28 cellular contexts compared by ENCODE assay signal in the genomic region with DNA sequence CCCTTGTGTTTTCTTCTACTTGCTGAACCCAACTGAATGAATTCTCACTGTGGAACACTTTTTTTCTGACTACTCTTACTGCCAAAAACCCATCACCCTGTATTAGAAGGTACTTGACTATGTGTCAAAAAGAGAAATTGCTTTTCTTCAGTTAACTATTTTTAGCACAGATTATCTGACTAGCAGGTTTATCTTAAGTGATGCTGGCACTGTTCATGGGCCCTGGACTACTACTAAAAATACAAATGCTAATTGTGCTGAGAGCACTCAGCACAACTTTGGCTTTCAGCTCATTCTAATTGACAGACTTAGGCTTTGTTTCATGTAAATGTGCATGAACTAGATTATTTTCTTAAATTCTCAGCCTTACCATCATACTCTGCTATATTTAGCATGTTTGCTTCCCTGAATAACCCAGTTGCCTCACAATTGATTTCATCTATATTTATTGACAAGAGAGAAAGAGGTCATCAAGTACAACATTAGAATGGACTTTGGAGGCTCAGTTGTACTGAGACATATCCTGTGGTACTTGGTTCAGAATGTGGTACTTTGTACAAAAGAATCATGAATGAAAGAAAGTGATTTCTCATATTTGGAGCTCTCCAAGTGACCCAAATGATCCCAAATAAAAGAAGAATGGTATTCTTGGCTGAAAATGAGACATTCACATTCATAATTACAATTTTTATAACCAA.
A peak's percentile ranks its signal among the peaks of the same experiment; 100 is the strongest.
DNase-seq lines count a peak whose midpoint lies in the region; ATAC-seq, FAIRE-seq and TF ChIP-seq lines count a peak whose summit lies in the region.
"Had no signal": no experiment of that assay in that cellular context is flagged by ENCODE, and none has a peak within 500 bp of the region (broad histone marks: within the 10 kb centered on the region; RNA-seq: fewer than 3 reads in every experiment).

No MANE protein-coding gene starts in this region.

- H4K20me1 ChIP-seq in astrocyte (ENCODE audit: insufficient read depth, low read length), result no peaks in the 10 kb centered on the region

- H3K4me1 ChIP-seq in astrocyte (ENCODE audit: insufficient read depth, low read length), result no peaks in the 10 kb centered on the region
- H3K4me1 ChIP-seq: A549, SJSA1 had no signal

- H3K36me3 Mint-ChIP-seq in astrocyte (ENCODE audit: low read depth, unreplicated experiment) (no peaks in the 10 kb centered on the region), chondrocyte (ENCODE audit: low read depth) (no peaks in the 10 kb centered on the region)
- H3K36me3 Mint-ChIP-seq: CD4-positive, alpha-beta memory T cell had no signal

- FAIRE-seq in astrocyte (lab: Jason Lieb, UNC), result peak; percentile 9
- FAIRE-seq: A549, GM12891, GM19239, HTR-8/SVneo, K562 had no signal

- intact Hi-C loops in left ventricle myocardium superior (cut with micrococcal nuclease), result no loop called here

- H3K4me3 Mint-ChIP-seq in astrocyte (ENCODE audit: unreplicated experiment) (no peak overlapping the region), chondrocyte (ENCODE audit: unreplicated experiment) (no peak overlapping the region)
- H3K4me3 Mint-ChIP-seq: CD4-positive, alpha-beta memory T cell had no signal

- no peaks in the 10 kb centered on the region for H3K9me3 ChIP-seq in astrocyte (ENCODE audit: insufficient read depth, low read depth, low read length)
- H3K9me3 ChIP-seq: A549, SJSA1 had no signal

- H3K9me3 Mint-ChIP-seq in astrocyte (ENCODE audit: unreplicated experiment), result peaks cover 1% of the 10 kb centered on the region
- no peaks in the 10 kb centered on the region for H3K9me3 Mint-ChIP-seq in chondrocyte (ENCODE audit: low read depth)

- H3K36me3 ChIP-seq in astrocyte (ENCODE audit: insufficient read depth, low read length), result no peaks in the 10 kb centered on the region
- H3K36me3 ChIP-seq: SJSA1 had no signal

- no peaks in the 10 kb centered on the region for H3K27me3 Mint-ChIP-seq in astrocyte (ENCODE audit: low read depth, unreplicated experiment)
- peaks cover 4% of the 10 kb centered on the region for H3K27me3 Mint-ChIP-seq in chondrocyte (ENCODE audit: low read depth)
- H3K27me3 Mint-ChIP-seq: CD4-positive, alpha-beta memory T cell had no signal

- DNase-seq in astrocyte (ENCODE audit: low read depth) (no peak), fibroblast of the aortic adventitia (ENCODE audit: low read depth) (peak; percentile 2), left ventricle myocardium superior (no peak), retinal pigment epithelial cell (ENCODE audit: low read depth) (peak; percentile 73), globus pallidus (ENCODE audit: low spot score) (no peak), chondrocyte (ENCODE audit: low spot score) (no peak)
- DNase-seq: AML-193; C1 segment of cervical spinal cord; CD4-positive, alpha-beta memory T cell; COR-L47; EL; GDM1; GM23248; H7; Kasumi-1; NCI-H1105; NCI-H146; NCI-H2029; NCI-H446; NCI-H524 treated with DMSO at 0.1 percent for 48 hours; NCI-H774 had no signal

- H3K4me1 Mint-ChIP-seq in astrocyte (ENCODE audit: low read depth, unreplicated experiment) (peaks cover 1% of the 10 kb centered on the region), chondrocyte (ENCODE audit: low read depth) (no peaks in the 10 kb centered on the region)
- H3K4me1 Mint-ChIP-seq: CD4-positive, alpha-beta memory T cell had no signal

- no peaks in the 10 kb centered on the region for H3K79me2 ChIP-seq in astrocyte (ENCODE audit: insufficient read depth, low read length)

- H3K4me3 ChIP-seq in astrocyte (ENCODE audit: insufficient read depth, low read depth, low read length) (no peak overlapping the region), fibroblast of the aortic adventitia (ENCODE audit: low read depth, low read length) (no peak overlapping the region), retinal pigment epithelial cell (ENCODE audit: low read length) (no peak overlapping the region)
- H3K4me3 ChIP-seq: A549, GM23248, K562, SJSA1 had no signal

- H3K27ac ChIP-seq in astrocyte (ENCODE audit: low read depth, low read length), result no peak overlapping the region
- H3K27ac ChIP-seq: A549, GM23248, SJSA1 had no signal

- H2AFZ ChIP-seq in astrocyte (ENCODE audit: low read depth, low read length), result no peak overlapping the region
- H2AFZ ChIP-seq: GM23248 had no signal

- H3K9ac ChIP-seq in astrocyte (ENCODE audit: low read length), result no peak overlapping the region
- H3K9ac ChIP-seq: GM23248 had no signal

- no peak for TF ChIP-seq CTCF in astrocyte (IDR thresholded peaks at IDR 0.05; ENCODE audit: insufficient read depth, low read depth, low read length)
- no peak for TF ChIP-seq CTCF in fibroblast of the aortic adventitia (IDR thresholded peaks at IDR 0.05; ENCODE audit: insufficient read depth, low read length)
- no peak for TF ChIP-seq CTCF in retinal pigment epithelial cell (conservative IDR thresholded peaks at IDR 0.05; ENCODE audit: low read depth, low read length)
- TF ChIP-seq CTCF in chondrocyte (IDR thresholded peaks at IDR 0.05), result no peak

- H3K4me2 ChIP-seq in astrocyte (ENCODE audit: low read length), result no peak overlapping the region
- H3K4me2 ChIP-seq: A549 had no signal

- H3K27me3 ChIP-seq in astrocyte (ENCODE audit: insufficient read depth, low read length), result no peaks in the 10 kb centered on the region
- H3K27me3 ChIP-seq: SJSA1 had no signal

- ATAC-seq in left ventricle myocardium superior, result peak; percentile 97
- ATAC-seq in GM18517 (IDR thresholded peaks at IDR 0.05; ENCODE audit: unreplicated experiment), result no peak
- ATAC-seq: A549, K562 had no signal

- H3K27ac Mint-ChIP-seq in astrocyte (ENCODE audit: unreplicated experiment), result no peak overlapping the region
- no peak overlapping the region for H3K27ac Mint-ChIP-seq in chondrocyte (ENCODE audit: unreplicated experiment)
- H3K27ac Mint-ChIP-seq: CD4-positive, alpha-beta memory T cell had no signal

Comparison
In these comparisons a context has a peak if more than half of its experiments do, and no peak if none do; other contexts are left out.
1. DNase-seq: peak in fibroblast of the aortic adventitia (single experiment) and retinal pigment epithelial cell (single experiment); none in astrocyte (single experiment), left ventricle myocardium superior (single experiment), globus pallidus (single experiment) and chondrocyte (single experiment).